ENCODE assay signal across 9 cellular contexts in the genomic region with DNA sequence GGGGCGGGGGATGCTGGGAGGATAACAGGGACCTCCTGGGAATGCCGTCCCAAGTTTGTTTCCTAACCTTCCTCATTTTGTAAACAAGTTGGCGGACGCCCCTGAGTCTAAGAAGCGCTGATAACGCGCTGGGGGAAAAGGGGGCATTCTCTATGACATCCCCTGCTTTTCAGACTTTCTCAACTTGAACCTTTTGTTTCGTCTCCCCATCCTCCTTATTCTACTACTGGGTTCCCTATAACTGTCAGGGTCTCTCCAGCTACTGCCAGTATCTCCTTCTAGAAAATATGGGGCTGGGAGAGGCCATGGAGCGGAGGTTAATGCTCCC. TPM values are rescaled to one million over a fixed set of nuclear protein-coding genes. Genes with fewer than 3 reads are reported as not detected.
DNase-seq lines count a peak whose midpoint lies in the region; ATAC-seq, FAIRE-seq and TF ChIP-seq lines count a peak whose summit lies in the region.
"Had no signal": no experiment of that assay in that cellular context is flagged by ENCODE, and none has a peak within 500 bp of the region (broad histone marks: within the 10 kb centered on the region; RNA-seq: fewer than 3 reads in every experiment).

No MANE protein-coding gene starts in this region.

- DNase-seq in AG04450 (ENCODE audit: low read depth, low spot score) = no peak
- no peak for DNase-seq in coronary artery (ENCODE audit: low spot score)
- DNase-seq in naive thymus-derived CD8-positive, alpha-beta T cell = no peak
- DNase-seq in superior temporal gyrus (ENCODE audit: extremely low spot score) = no peak
- DNase-seq in H54 (ENCODE audit: insufficient read length, low spot score) = no peak
- no peak for DNase-seq in SKM-1 treated with dmso at 0.1 percent for 144 hours (lab: John Stamatoyannopoulos, UW; ENCODE audit: unreplicated experiment)

- TF ChIP-seq CTCF in AG04450 (IDR thresholded peaks at IDR 0.05; ENCODE audit: low read depth, low read length) (no peak), KMS-11 (conservative IDR thresholded peaks at IDR 0.05; ENCODE audit: low read depth, low read length) (no peak), coronary artery (IDR thresholded peaks at IDR 0.05) (no peak)

- H3K27me3 ChIP-seq in AG04450 (ENCODE audit: control insufficient read depth, insufficient read depth, low read length) (peaks cover 22% of the 10 kb centered on the region), KMS-11 (ENCODE audit: insufficient read depth, low read depth) (no peaks in the 10 kb centered on the region)

- POLR2A ChIA-PET in AG04450 (lab: Yijun Ruan, JAX) = no interaction called here
- POLR2A ChIA-PET in naive thymus-derived CD8-positive, alpha-beta T cell (lab: Charles Lee) = interaction anchor here (1.2 to 2.4 kb wide), 4 partner anchors 22 to 65 kb away, joined by 3 to 14 read pairs (median 8); a partner anchor contains a TSS

- TF ChIP-seq POLR2A in H54 (IDR thresholded peaks at IDR 0.05; ENCODE audit: low read depth, low read length) = no peak

- peak overlapping the region; percentile 44 to 93 (median 86) for H3K27ac Mint-ChIP-seq in naive thymus-derived CD8-positive, alpha-beta T cell

- no peaks in the 10 kb centered on the region; the same call in 1 of the 2 replicates for H3K9me3 ChIP-seq in AG04450 (ENCODE audit: control insufficient read depth, insufficient read depth, low read length)

- no peaks in the 10 kb centered on the region for H3K36me3 Mint-ChIP-seq in naive thymus-derived CD8-positive, alpha-beta T cell

- H4K20me1 ChIP-seq in KMS-11 (ENCODE audit: insufficient read depth) = no peaks in the 10 kb centered on the region

- peaks cover 18% of the 10 kb centered on the region for H3K4me1 ChIP-seq in KMS-11 (ENCODE audit: low read depth, poor library complexity, severe bottlenecking)

- H3K27ac ChIP-seq in AG04450 (ENCODE audit: low read depth, low read length) (no peak overlapping the region), KMS-11 (no peak overlapping the region), coronary artery (peak overlapping the region; percentile 77 to 78)

- peaks cover 15 to 25% (median 21%) of the 10 kb centered on the region in 4 donors for H3K4me1 Mint-ChIP-seq in naive thymus-derived CD8-positive, alpha-beta T cell

- H2AFZ ChIP-seq in KMS-11 (ENCODE audit: low read depth) = peak overlapping the region; percentile 90

- H3K4me3 ChIP-seq in AG04450 (ENCODE audit: low read depth, low read length) (peak overlapping the region; percentile 62), KMS-11 (IDR thresholded peaks at IDR 0.05; ENCODE audit: insufficient read depth, low read depth, low read length) (no peak overlapping the region), coronary artery (peak overlapping the region; percentile 75)

- H3K27me3 Mint-ChIP-seq in naive thymus-derived CD8-positive, alpha-beta T cell = no peaks in the 10 kb centered on the region

- peak overlapping the region; percentile 23; the same call in 1 of the 2 replicates for H3K9ac ChIP-seq in KMS-11

- no peaks in the 10 kb centered on the region for H3K79me2 ChIP-seq in KMS-11 (ENCODE audit: insufficient read depth, low read depth)

- no peak for FAIRE-seq in H54 (lab: Jason Lieb, UNC)

- H3K4me3 Mint-ChIP-seq in naive thymus-derived CD8-positive, alpha-beta T cell = peak overlapping the region; percentile 70 to 90 (median 82)

- H3K36me3 ChIP-seq in KMS-11 (ENCODE audit: insufficient read depth) = no peaks in the 10 kb centered on the region

- no peaks in the 10 kb centered on the region for H3K9me3 Mint-ChIP-seq in naive thymus-derived CD8-positive, alpha-beta T cell

- H3K4me2 ChIP-seq in KMS-11 = peak overlapping the region; percentile 88

- no peak for ATAC-seq in naive thymus-derived CD8-positive, alpha-beta T cell
- no peak for ATAC-seq in GM21723 (IDR thresholded peaks at IDR 0.05; ENCODE audit: unreplicated experiment)

- CTCF ChIA-PET in AG04450 (lab: Charles Lee) = interaction anchor here (2.6 kb wide), 1 partner anchor 23 kb away, joined by 13 read pairs; no protein-coding TSS in a partner anchor

RNA-seq across cellular contexts. Expression of a gene that starts 0.7 kb away (rescaled TPM):
- polyA plus RNA-seq in AG04450 (2011; rRNA removed) = 0.36 and 0.47 TPM in 2 replicates
- polyA minus RNA-seq in AG04450 (2011; rRNA and poly(A)+ RNA removed) = 0.92 and 2.3 TPM in 2 replicates
- total RNA-seq in naive thymus-derived CD8-positive, alpha-beta T cell = 1 to 10 TPM; 4.6 to 6.7 TPM
- polyA plus RNA-seq in naive thymus-derived CD8-positive, alpha-beta T cell = 1 to 10 TPM in 2 of 3 donors, under 1 TPM in 1; 0.43 to 1.9 (median 1.2) TPM
- total RNA-seq: NCI-H460 had no signal

RNA-seq across cellular contexts. Expression of a gene that starts 26.8 kb away (rescaled TPM):
- not detected in 2 replicates for polyA plus RNA-seq in AG04450 (2011; rRNA removed)
- polyA minus RNA-seq in AG04450 (2011; rRNA and poly(A)+ RNA removed) = not detected in 2 replicates
- total RNA-seq in naive thymus-derived CD8-positive, alpha-beta T cell = 1 to 10 TPM; 4.1 to 5.4 TPM
- 1 to 10 TPM; 2.3 to 5.3 (median 4.6) TPM for polyA plus RNA-seq in naive thymus-derived CD8-positive, alpha-beta T cell
- total RNA-seq: NCI-H460 had no signal

Comparison
In these comparisons a context has a peak if more than half of its experiments do, and no peak if none do; other contexts are left out.
1. H3K27ac ChIP-seq: peak in coronary artery (2 of 2); none in AG04450 (single experiment) and KMS-11 (single experiment).